15 cellular contexts compared by ENCODE assay signal in genomic region chr17:59355030-59355694, GRCh38. TPM values are rescaled to one million over a fixed set of nuclear protein-coding genes. Genes with fewer than 3 reads are reported as not detected.
DNase-seq lines count a peak whose midpoint lies in the region; ATAC-seq and TF ChIP-seq lines count a peak whose summit lies in the region.
"Had no signal": no experiment of that assay in that cellular context is flagged by ENCODE, and none has a peak within 500 bp of the region (broad histone marks: within the 10 kb centered on the region; RNA-seq: fewer than 3 reads in every experiment).

No MANE protein-coding gene starts in this region.

- H2AFZ ChIP-seq in GM23338: no peak overlapping the region
- H2AFZ ChIP-seq in neuronal stem cell (ENCODE audit: low read length): no peak overlapping the region

- 0 out of 2 replicates have a peak, but pooled peaks cover under 1% of the 10 kb centered on the region for H3K79me2 ChIP-seq in GM23338 (replicated peaks; ENCODE audit: insufficient read depth)

- TF ChIP-seq CTCF in GM23338 (conservative IDR thresholded peaks at IDR 0.05; ENCODE audit: low read depth in 2 of 2) (no peak), activated B cell treated with CpG ODN at 0.5 μM for 24 hours (IDR thresholded peaks at IDR 0.05) (no peak), stomach (IDR thresholded peaks at IDR 0.05) (no peak)

- no peak overlapping the region for H4K8ac ChIP-seq in neuronal stem cell (ENCODE audit: low read depth, low read length)

- no peaks in the 10 kb centered on the region for H3F3A ChIP-seq in GM23338 (replicated peaks; ENCODE audit: low read depth)

- no peak overlapping the region for H3K14ac ChIP-seq in neuronal stem cell (ENCODE audit: low read length)

- H2BK15ac ChIP-seq in neuronal stem cell (ENCODE audit: low read length): no peak overlapping the region

- peaks cover 10% of the 10 kb centered on the region for H3K4me1 ChIP-seq in GM23338 (ENCODE audit: insufficient read depth)
- H3K4me1 ChIP-seq in stomach: peaks cover 24 to 95% (median 65%) of the 10 kb centered on the region in 4 donors
- H3K4me1 ChIP-seq in neuronal stem cell (ENCODE audit: control insufficient read depth in 2 of 2, insufficient read depth in 1 of 2, low read depth in 1 of 2, low read length in 2 of 2): peaks cover 8 to 10% of the 10 kb centered on the region in 2 donors

- H3K18ac ChIP-seq in neuronal stem cell (ENCODE audit: low read length): no peak overlapping the region

- H2BK12ac ChIP-seq in neuronal stem cell (ENCODE audit: low read length): no peak overlapping the region

- H3K4ac ChIP-seq in neuronal stem cell (ENCODE audit: low read length): no peak overlapping the region

- CTCF ChIA-PET in activated B cell treated with CpG ODN at 0.5 μM for 24 hours (lab: Charles Lee): interaction anchor here (0.6 to 1.2 kb wide), 3 partner anchors 11 to 86 kb away, joined by 3 to 4 read pairs (median 3); no protein-coding TSS in a partner anchor

- no peaks in the 10 kb centered on the region for H4K20me1 ChIP-seq in GM23338 (replicated peaks; ENCODE audit: insufficient read depth)

- ATAC-seq in GM23338 (no peak), activated B cell treated with CpG ODN at 0.5 μM for 24 hours (ENCODE audit: low read depth) (no peak), left ventricle myocardium superior (peak; percentile 28), GM18511 (IDR thresholded peaks at IDR 0.05; ENCODE audit: unreplicated experiment) (no peak)
- ATAC-seq: left colon; stimulated activated naive CD8-positive, alpha-beta T cell treated with anti-CD3 and anti-CD28 coated beads, Interleukin-15, amount 100 ng/mL, for 72 hours had no signal

- H3K9me3 Mint-ChIP-seq in GM23338 (no peaks in the 10 kb centered on the region), activated B cell treated with CpG ODN at 0.5 μM for 24 hours (peaks cover 3% of the 10 kb centered on the region)
- H3K9me3 Mint-ChIP-seq: stimulated activated naive CD8-positive, alpha-beta T cell treated with anti-CD3 and anti-CD28 coated beads, Interleukin-15, amount 100 ng/mL, for 72 hours had no signal

- 59 to 73% (median 69%) methylated on average over 4 of the region's 4 CpGs for whole genome bisulfite sequencing in stomach, 5 donors
- no CpG with 5 or more reads among the region's 4 CpGs for WGBS in neuronal stem cell (ENCODE audit: extremely low coverage in 2 of 2, insufficient read length in 2 of 2, insufficient replicate concordance in 1 of 2), 2 donors

- POLR2A ChIA-PET in activated B cell treated with CpG ODN at 0.5 μM for 24 hours (lab: Charles Lee): interaction anchor here (0.8 to 1.8 kb wide), 3 partner anchors 13 to 25 kb away, joined by 3 to 8 read pairs (median 7); no protein-coding TSS in a partner anchor

- H3K27ac ChIP-seq in GM23338 (ENCODE audit: low read depth): 0 out of 2 replicates have a peak overlapping the region, but pooled peaks have one; percentile 21
- H3K27ac ChIP-seq in stomach: peak overlapping the region in 4 of 5 donors; percentile 2 to 55 (median 12)
- H3K27ac ChIP-seq in neuronal stem cell (replicated peaks; ENCODE audit: low read length): no peak overlapping the region
- H3K27ac ChIP-seq: Peyer's patch had no signal

- H3K9me3 ChIP-seq in stomach: no peaks in the 10 kb centered on the region
- H3K9me3 ChIP-seq in neuronal stem cell (replicated peaks in 1 of 2; ENCODE audit: control insufficient read depth in 2 of 2, insufficient read depth in 1 of 2, low read depth in 1 of 2, low read length in 2 of 2): peaks cover 0 to 6% of the 10 kb centered on the region in 2 donors
- H3K9me3 ChIP-seq: Peyer's patch had no signal

- H2BK5ac ChIP-seq in neuronal stem cell (ENCODE audit: low read length): no peak overlapping the region

- H3K79me1 ChIP-seq in neuronal stem cell (ENCODE audit: low read depth, low read length): no peaks in the 10 kb centered on the region

- no peaks in the 10 kb centered on the region for H3K27me3 Mint-ChIP-seq in GM23338 (ENCODE audit: insufficient read depth, low read depth, poor library complexity)
- no peaks in the 10 kb centered on the region for H3K27me3 Mint-ChIP-seq in activated B cell treated with CpG ODN at 0.5 μM for 24 hours
- H3K27me3 Mint-ChIP-seq: stimulated activated naive CD8-positive, alpha-beta T cell treated with anti-CD3 and anti-CD28 coated beads, Interleukin-15, amount 100 ng/mL, for 72 hours had no signal

- intact Hi-C loops in activated B cell treated with CpG ODN at 0.5 μM for 24 hours (cut with micrococcal nuclease) (no loop called here), left ventricle myocardium superior (cut with micrococcal nuclease) (no loop called here), stomach (cut with DNase I; ENCODE audit: low total_unique reads) (no loop called here)

- H3K36me3 ChIP-seq in GM23338 (ENCODE audit: insufficient read depth) (no peaks in the 10 kb centered on the region), stomach (peaks cover 0 to 41% (median 32%) of the 10 kb centered on the region in 4 donors), neuronal stem cell (replicated peaks in 1 of 2; ENCODE audit: control insufficient read depth in 2 of 2, insufficient read depth in 2 of 2, low read length in 2 of 2) (peaks cover 0 to 4% of the 10 kb centered on the region in 2 donors)

- H3K4me2 ChIP-seq in GM23338 (no peak overlapping the region), neuronal stem cell (ENCODE audit: insufficient read depth, low read length, poor library complexity, severe bottlenecking) (no peak overlapping the region)

- no peak for TF ChIP-seq POLR2A in stomach (IDR thresholded peaks at IDR 0.05)

- TF ChIP-seq EP300 in stomach (IDR thresholded peaks at IDR 0.05): no peak

- H3K9ac ChIP-seq in neuronal stem cell (ENCODE audit: low read depth, low read length, poor library complexity): no peak overlapping the region

- H3K4me3 Mint-ChIP-seq in GM23338: no peak overlapping the region
- no peak overlapping the region for H3K4me3 Mint-ChIP-seq in activated B cell treated with CpG ODN at 0.5 μM for 24 hours
- H3K4me3 Mint-ChIP-seq: stimulated activated naive CD8-positive, alpha-beta T cell treated with anti-CD3 and anti-CD28 coated beads, Interleukin-15, amount 100 ng/mL, for 72 hours; T-helper 2 cell treated with Interferon-gamma antibody and Interleukin-4, amounts not matched to agents 5 μg/mL and 100 μg/mL, for 36 hours had no signal

- H3K27ac Mint-ChIP-seq in GM23338: no peak overlapping the region
- peak overlapping the region; percentile 3 for H3K27ac Mint-ChIP-seq in activated B cell treated with CpG ODN at 0.5 μM for 24 hours
- H3K27ac Mint-ChIP-seq: stimulated activated naive CD8-positive, alpha-beta T cell treated with anti-CD3 and anti-CD28 coated beads, Interleukin-15, amount 100 ng/mL, for 72 hours; T-helper 2 cell treated with Interferon-gamma antibody and Interleukin-4, amounts not matched to agents 5 μg/mL and 100 μg/mL, for 36 hours had no signal

- no peak overlapping the region for H3K23ac ChIP-seq in neuronal stem cell (ENCODE audit: low read depth, low read length, poor library complexity)

- peaks cover 10% of the 10 kb centered on the region for H3K36me3 Mint-ChIP-seq in GM23338 (ENCODE audit: low read depth)
- peaks cover 46% of the 10 kb centered on the region for H3K36me3 Mint-ChIP-seq in activated B cell treated with CpG ODN at 0.5 μM for 24 hours (ENCODE audit: low read depth)

- no peak overlapping the region for H2BK120ac ChIP-seq in neuronal stem cell (ENCODE audit: low read depth, low read length)

- peaks cover 15% of the 10 kb centered on the region; the same call in 1 of the 2 replicates for H3K9me2 ChIP-seq in GM23338 (ENCODE audit: insufficient read depth)

- H3K27me3 ChIP-seq in GM23338 (ENCODE audit: insufficient read depth) (no peaks in the 10 kb centered on the region), stomach (no peaks in the 10 kb centered on the region), neuronal stem cell (ENCODE audit: control insufficient read depth in 3 of 3, insufficient read depth in 3 of 3, low read depth in 1 of 3, low read length in 3 of 3) (no peaks in the 10 kb centered on the region)
- H3K27me3 ChIP-seq: Peyer's patch had no signal

- no peak overlapping the region for H4K91ac ChIP-seq in neuronal stem cell (ENCODE audit: low read depth, low read length, poor library complexity)

- no peak overlapping the region for H2AK5ac ChIP-seq in neuronal stem cell (ENCODE audit: low read depth, low read length)

- H3K4me3 ChIP-seq in GM23338: no peak overlapping the region
- no peak overlapping the region for H3K4me3 ChIP-seq in stomach
- no peak overlapping the region for H3K4me3 ChIP-seq in neuronal stem cell (ENCODE audit: low read length in 2 of 2)
- H3K4me3 ChIP-seq: Peyer's patch had no signal

- peaks cover 20% of the 10 kb centered on the region for H3K4me1 Mint-ChIP-seq in GM23338
- H3K4me1 Mint-ChIP-seq in activated B cell treated with CpG ODN at 0.5 μM for 24 hours: peaks cover 76% of the 10 kb centered on the region

- DNase-seq in GM23338 (ENCODE audit: low spot score): no peak
- no peak for DNase-seq in activated B cell treated with CpG ODN at 0.5 μM for 24 hours
- no peak for DNase-seq in left ventricle myocardium superior
- DNase-seq in stomach: no peak
- no peak for DNase-seq in neuronal stem cell (ENCODE audit: low spot score)
- no peak for DNase-seq in iPS-NIHi7 (ENCODE audit: extremely low spot score)
- DNase-seq: activated CD8-positive, alpha-beta memory T cell treated with anti-CD3 and anti-CD28 coated beads for 24 hours; effector memory CD4-positive, alpha-beta T cell; left colon; MM.1S; Peyer's patch; stimulated activated CD4-positive, alpha-beta T cell treated with anti-CD3 and anti-CD28 coated beads, Interleukin-4, amount 100 ng/mL, for 1 hour; stimulated activated naive CD8-positive, alpha-beta T cell treated with anti-CD3 and anti-CD28 coated beads, Interleukin-15, amount 100 ng/mL, for 72 hours had no signal

TF ChIP-seq in GM23338, 12 proteins besides CTCF, POLR2A, EP300 and RAD21 (continues in another document):
- no peak for TF ChIP-seq ZNF331 (CRISPR knock-in tag; IDR thresholded peaks at IDR 0.05; ENCODE audit: low read depth)
- TF ChIP-seq STAT1 (IDR thresholded peaks at IDR 0.05; ENCODE audit: unreplicated experiment): no peak
- TF ChIP-seq EZH2phosphoT487 (IDR thresholded peaks at IDR 0.05; ENCODE audit: unreplicated experiment): no peak
- no peak for TF ChIP-seq NANOG (IDR thresholded peaks at IDR 0.05; ENCODE audit: borderline replicate concordance)
- no peak for TF ChIP-seq EZH2 (IDR thresholded peaks at IDR 0.05; ENCODE audit: low read depth, unreplicated experiment)
- TF ChIP-seq POLR2AphosphoS5 (IDR thresholded peaks at IDR 0.05; ENCODE audit: low read depth): no peak

RNA-seq across cellular contexts. Expression of gene YPEL2, which starts 23.7 kb away (rescaled TPM):
- 4.1 and 4.6 TPM in 2 replicates for total RNA-seq in GM23338 (2014; rRNA removed; shearing (Covaris generic))
- 2.1 and 5.2 TPM in 2 replicates for polyA plus RNA-seq in GM23338 (2016; fragmentation: Nextera tagmentation; extraction: Ambion mirVana)
- total RNA-seq in activated B cell treated with CpG ODN at 0.5 μM for 24 hours: 18.3 and 19.5 TPM in 2 replicates
- 38.9 TPM for total RNA-seq in left ventricle myocardium superior
- total RNA-seq in stomach: 10 to 100 TPM; 22.2 to 60.8 (median 37.8) TPM
- polyA plus RNA-seq in stomach: 10 to 100 TPM in 1 of 3 donors, 1 to 10 TPM in 2; 4.4 to 10.4 (median 9.0) TPM
- 9.8 TPM for polyA plus RNA-seq in neuronal stem cell (2013, experiment 1 of 2)
- 9.6 TPM for polyA plus RNA-seq in neuronal stem cell (2013, experiment 2 of 2)
